ENCODE assay signal across 8 cellular contexts in genomic region chr19:55599468-55600335, GRCh38.
DNase-seq lines count a peak whose midpoint lies in the region; ATAC-seq and TF ChIP-seq lines count a peak whose summit lies in the region.

TSS of gene FIZ1 (minus strand) at chr19:55599517. CDS start at chr19:55597865, 1,652 bp downstream.
TSS of gene ZNF524 (plus strand) at chr19:55600288. CDS start at chr19:55602113, 1,825 bp downstream.

- peak; percentile 60 for ATAC-seq in HG03432 (IDR thresholded peaks at IDR 0.05; ENCODE audit: unreplicated experiment)

- TF ChIP-seq POLR2A in GM19099 (IDR thresholded peaks at IDR 0.05; ENCODE audit: extremely low read depth, insufficient read length, low read depth) = peak; percentile 43

- peak; percentile 92 for DNase-seq in AG20443 (ENCODE audit: low spot score)
- DNase-seq in NCI-H510A treated with DMSO at 0.1 percent for 48 hours (lab: John Stamatoyannopoulos, UW) = peak; percentile 96
- DNase-seq in activated CD4-positive, alpha-beta T cell treated with anti-CD3 and anti-CD28 coated beads for 1 hour = peak; percentile 90
- DNase-seq in cerebellar nuclear complex (lab: John Stamatoyannopoulos, UW) = peak; percentile 84 to 97
- DNase-seq in kidney glomerular epithelial cell (lab: John Stamatoyannopoulos, UW) = peak; percentile 94
- peak; percentile 95 for DNase-seq in stimulated activated CD4-positive, alpha-beta T cell treated with anti-CD3 and anti-CD28 coated beads, Interleukin-15, amount 100 ng/mL, for 48 hours (ENCODE audit: low read depth in 2 of 2)

Comparison
In these comparisons a context has a peak if more than half of its experiments do, and no peak if none do; other contexts are left out.
1. Peak in every context shown above with its lines: DNase-seq and ATAC-seq.